Comparison of ENCODE assay signal across 9 cellular contexts in the genomic region with DNA sequence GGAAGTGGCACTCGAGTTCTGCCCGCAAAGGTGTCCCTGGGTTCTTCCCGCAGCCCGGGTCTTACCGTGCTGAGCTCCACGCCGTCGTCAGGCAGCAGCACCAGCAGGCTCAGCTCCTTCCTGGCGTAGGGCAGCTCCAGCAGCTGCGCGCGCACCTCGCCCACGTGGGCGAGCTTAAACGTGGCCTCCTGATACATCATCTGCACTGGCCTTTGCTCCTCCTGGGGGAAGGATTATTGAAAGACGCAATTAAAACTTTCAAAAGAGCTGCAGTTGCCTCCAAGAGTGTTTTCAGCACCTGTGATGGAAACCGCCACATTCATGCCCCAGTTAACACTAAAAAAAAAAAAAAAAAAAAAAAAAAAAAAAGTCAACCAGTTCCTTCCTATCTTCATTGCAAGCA. TPM values are rescaled to one million over a fixed set of nuclear protein-coding genes. Genes with fewer than 3 reads are reported as not detected.
DNase-seq lines count a peak whose midpoint lies in the region; ATAC-seq, FAIRE-seq and TF ChIP-seq lines count a peak whose summit lies in the region.
"Had no signal": no experiment of that assay in that cellular context is flagged by ENCODE, and none has a peak within 500 bp of the region (broad histone marks: within the 10 kb centered on the region; RNA-seq: fewer than 3 reads in every experiment).

No MANE protein-coding gene starts in this region.

- TF ChIP-seq POLR2A in H54 (IDR thresholded peaks at IDR 0.05; ENCODE audit: low read depth, low read length): no peak

- H3K9ac ChIP-seq in mesenchymal stem cell (ENCODE audit: low read length): no peak overlapping the region

- H3K36me3 ChIP-seq in mesenchymal stem cell (ENCODE audit: control insufficient read depth in 1 of 2, insufficient read depth in 2 of 2, low read depth in 1 of 2, low read length in 2 of 2): peaks cover 12 to 17% of the 10 kb centered on the region in 2 experiments

- no peak overlapping the region for H2BK120ac ChIP-seq in mesenchymal stem cell (ENCODE audit: low read depth, low read length)

- ATAC-seq in CD4-positive, alpha-beta T cell (ENCODE audit: poor library complexity): peak; percentile 97
- peak; percentile 52 for ATAC-seq in HG02938 (IDR thresholded peaks at IDR 0.05; ENCODE audit: unreplicated experiment)

- H3K27ac Mint-ChIP-seq in CD4-positive, alpha-beta T cell: peak overlapping the region; percentile 96
- peak overlapping the region; percentile 37 for H3K27ac Mint-ChIP-seq in activated CD4-positive, alpha-beta T cell treated with anti-CD3 and anti-CD28 coated beads, Interleukin-2, amount 10 ng/mL, durations not matched to agents 24 days and 14 days

- H3K4me1 Mint-ChIP-seq in CD4-positive, alpha-beta T cell (ENCODE audit: low read depth): peaks cover 80% of the 10 kb centered on the region
- H3K4me1 Mint-ChIP-seq in activated CD4-positive, alpha-beta T cell treated with anti-CD3 and anti-CD28 coated beads, Interleukin-2, amount 10 ng/mL, durations not matched to agents 24 days and 14 days: peaks cover 30% of the 10 kb centered on the region

- no peaks in the 10 kb centered on the region for H3K27me3 ChIP-seq in CD4-positive, alpha-beta T cell (ENCODE audit: control insufficient read depth, insufficient read depth, low read length)
- H3K27me3 ChIP-seq in mesenchymal stem cell (ENCODE audit: control insufficient read depth in 1 of 2, insufficient read depth in 1 of 2, low read length in 2 of 2): no peaks in the 10 kb centered on the region
- H3K27me3 ChIP-seq: SJSA1 had no signal

- no peaks in the 10 kb centered on the region for H3K4me1 ChIP-seq in mesenchymal stem cell (ENCODE audit: control insufficient read depth, insufficient read depth, low read depth, low read length)
- H3K4me1 ChIP-seq: SJSA1 had no signal

- H2AK5ac ChIP-seq in mesenchymal stem cell (ENCODE audit: low read length, severe bottlenecking): no peak overlapping the region

- no peaks in the 10 kb centered on the region for H3K9me3 ChIP-seq in CD4-positive, alpha-beta T cell (ENCODE audit: control insufficient read depth, low read length)
- no peaks in the 10 kb centered on the region for H3K9me3 ChIP-seq in mesenchymal stem cell (ENCODE audit: control insufficient read depth, low read length)
- H3K9me3 ChIP-seq: SJSA1 had no signal

- H3K14ac ChIP-seq in mesenchymal stem cell (ENCODE audit: low read length in 2 of 2): no peak overlapping the region

- H3K4me3 ChIP-seq in mesenchymal stem cell (ENCODE audit: insufficient read depth in 1 of 2, low read depth in 1 of 2, low read length in 2 of 2): no peak overlapping the region
- H3K4me3 ChIP-seq: SJSA1 had no signal

- CTCF ChIA-PET in CD4-positive, alpha-beta T cell (lab: Charles Lee): interaction anchor here (0.6 to 2.1 kb wide), 9 partner anchors 8 to 96 kb away, joined by 3 to 13 read pairs (median 5); a partner anchor contains a TSS

- H3K36me3 Mint-ChIP-seq in CD4-positive, alpha-beta T cell (ENCODE audit: low read depth): peaks cover 92% of the 10 kb centered on the region
- peaks cover 73% of the 10 kb centered on the region for H3K36me3 Mint-ChIP-seq in activated CD4-positive, alpha-beta T cell treated with anti-CD3 and anti-CD28 coated beads, Interleukin-2, amount 10 ng/mL, durations not matched to agents 24 days and 14 days (ENCODE audit: low read depth)

- H2AFZ ChIP-seq in mesenchymal stem cell (ENCODE audit: low read depth, low read length): no peak overlapping the region

- peak overlapping the region; percentile 51 for H3K27ac ChIP-seq in CD4-positive, alpha-beta T cell (ENCODE audit: low read depth, low read length)
- H3K27ac ChIP-seq in mesenchymal stem cell (ENCODE audit: low read length, poor library complexity, severe bottlenecking): no peak overlapping the region
- H3K27ac ChIP-seq: SJSA1 had no signal

- no peak for TF ChIP-seq CTCF in CD4-positive, alpha-beta T cell (IDR thresholded peaks at IDR 0.05)

- peak; percentile 44 to 85 (median 63) for DNase-seq in CD4-positive, alpha-beta T cell
- peak; percentile 78 for DNase-seq in activated CD4-positive, alpha-beta T cell treated with anti-CD3 and anti-CD28 coated beads, Interleukin-2, amount 10 ng/mL, durations not matched to agents 24 days and 14 days
- DNase-seq in mesenchymal stem cell (no peak), H54 (ENCODE audit: insufficient read length, low spot score) (no peak), NCI-H524 treated with DMSO at 0.1 percent for 48 hours (lab: John Stamatoyannopoulos, UW) (no peak), cortex of kidney (lab: John Stamatoyannopoulos, UW) (no peak), RPMI8226 (no peak)

- no peak overlapping the region for H3K4me2 ChIP-seq in mesenchymal stem cell (ENCODE audit: low read length, poor library complexity, severe bottlenecking)

- H3K4ac ChIP-seq in mesenchymal stem cell (ENCODE audit: low read depth in 1 of 2, low read length in 2 of 2): no peak overlapping the region

- no peaks in the 10 kb centered on the region for H3K27me3 Mint-ChIP-seq in CD4-positive, alpha-beta T cell
- no peaks in the 10 kb centered on the region for H3K27me3 Mint-ChIP-seq in activated CD4-positive, alpha-beta T cell treated with anti-CD3 and anti-CD28 coated beads, Interleukin-2, amount 10 ng/mL, durations not matched to agents 24 days and 14 days

- H3K9me3 Mint-ChIP-seq in CD4-positive, alpha-beta T cell: no peaks in the 10 kb centered on the region
- no peaks in the 10 kb centered on the region for H3K9me3 Mint-ChIP-seq in activated CD4-positive, alpha-beta T cell treated with anti-CD3 and anti-CD28 coated beads, Interleukin-2, amount 10 ng/mL, durations not matched to agents 24 days and 14 days

- POLR2A ChIA-PET in CD4-positive, alpha-beta T cell (lab: Charles Lee): interaction anchor here (0.7 to 2.6 kb wide), 15 partner anchors 11 to 62 kb away, joined by 3 to 18 read pairs (median 3); a partner anchor contains a TSS

- WGBS in mesenchymal stem cell: 95% methylated on average over 18 of the region's 18 CpGs

- intact Hi-C loops in CD4-positive, alpha-beta T cell (cut with DNase I, micrococcal nuclease): loop anchor here (2.0 to 5.0 kb wide), 4 partner anchors 13 to 44 kb away; no protein-coding TSS in a partner anchor
- intact Hi-C loops in activated CD4-positive, alpha-beta T cell treated with anti-CD3 and anti-CD28 coated beads, Interleukin-2, amount 10 ng/mL, durations not matched to agents 24 days and 14 days (cut with micrococcal nuclease): no loop called here

- FAIRE-seq in H54 (lab: Jason Lieb, UNC): no peak

- H2BK5ac ChIP-seq in mesenchymal stem cell (ENCODE audit: low read depth, low read length, poor library complexity, severe bottlenecking): no peak overlapping the region

- H4K91ac ChIP-seq in mesenchymal stem cell (ENCODE audit: low read length): peak overlapping the region; percentile 78

- H4K8ac ChIP-seq in mesenchymal stem cell (ENCODE audit: low read length): no peak overlapping the region

- H2BK15ac ChIP-seq in mesenchymal stem cell (ENCODE audit: low read depth, poor library complexity, severe bottlenecking): no peak overlapping the region

- no peak overlapping the region for H3K23ac ChIP-seq in mesenchymal stem cell (ENCODE audit: low read length in 2 of 2)

- H3K18ac ChIP-seq in mesenchymal stem cell (ENCODE audit: low read depth in 1 of 2, low read length in 2 of 2): no peak overlapping the region

- H3K79me1 ChIP-seq in mesenchymal stem cell (replicated peaks; ENCODE audit: low read length, poor library complexity, severe bottlenecking): no peaks in the 10 kb centered on the region

- no peak overlapping the region for H2BK12ac ChIP-seq in mesenchymal stem cell (ENCODE audit: low read length in 2 of 2)

- peak overlapping the region; percentile 81 for H3K4me3 Mint-ChIP-seq in CD4-positive, alpha-beta T cell
- peak overlapping the region; percentile 63 for H3K4me3 Mint-ChIP-seq in activated CD4-positive, alpha-beta T cell treated with anti-CD3 and anti-CD28 coated beads, Interleukin-2, amount 10 ng/mL, durations not matched to agents 24 days and 14 days

RNA-seq across cellular contexts. Expression of a gene that starts 11.3 kb away (rescaled TPM):
- 10 to 100 TPM; 25.8 to 27.4 TPM for total RNA-seq in CD4-positive, alpha-beta T cell
- total RNA-seq in activated CD4-positive, alpha-beta T cell treated with anti-CD3 and anti-CD28 coated beads, Interleukin-2, amount 10 ng/mL, durations not matched to agents 24 days and 14 days: 81.3 and 83.8 TPM in 2 replicates
- 11.1 TPM for polyA plus RNA-seq in mesenchymal stem cell (2013, experiment 1 of 2)
- polyA plus RNA-seq in mesenchymal stem cell (2013, experiment 2 of 2): 11.3 TPM

RNA-seq across cellular contexts. Expression of a gene that starts 50.1 kb away (rescaled TPM):
- total RNA-seq in CD4-positive, alpha-beta T cell: 10 to 100 TPM; 58.3 to 58.4 TPM
- total RNA-seq in activated CD4-positive, alpha-beta T cell treated with anti-CD3 and anti-CD28 coated beads, Interleukin-2, amount 10 ng/mL, durations not matched to agents 24 days and 14 days: 76.1 and 79.9 TPM in 2 replicates
- polyA plus RNA-seq in mesenchymal stem cell (2013, experiment 1 of 2): 22.3 TPM
- 23.4 TPM for polyA plus RNA-seq in mesenchymal stem cell (2013, experiment 2 of 2)

Comparison
In these comparisons a context has a peak if more than half of its experiments do, and no peak if none do; other contexts are left out.
1. DNase-seq: peak in CD4-positive, alpha-beta T cell (10 of 10) and activated CD4-positive, alpha-beta T cell treated with anti-CD3 and anti-CD28 coated beads, Interleukin-2, amount 10 ng/mL, durations not matched to agents 24 days and 14 days (single experiment); none in mesenchymal stem cell (single experiment), H54 (single experiment), NCI-H524 treated with DMSO at 0.1 percent for 48 hours (single experiment), cortex of kidney (single experiment) and RPMI8226 (single experiment).